8 cellular contexts compared by ENCODE assay signal in the genomic region with DNA sequence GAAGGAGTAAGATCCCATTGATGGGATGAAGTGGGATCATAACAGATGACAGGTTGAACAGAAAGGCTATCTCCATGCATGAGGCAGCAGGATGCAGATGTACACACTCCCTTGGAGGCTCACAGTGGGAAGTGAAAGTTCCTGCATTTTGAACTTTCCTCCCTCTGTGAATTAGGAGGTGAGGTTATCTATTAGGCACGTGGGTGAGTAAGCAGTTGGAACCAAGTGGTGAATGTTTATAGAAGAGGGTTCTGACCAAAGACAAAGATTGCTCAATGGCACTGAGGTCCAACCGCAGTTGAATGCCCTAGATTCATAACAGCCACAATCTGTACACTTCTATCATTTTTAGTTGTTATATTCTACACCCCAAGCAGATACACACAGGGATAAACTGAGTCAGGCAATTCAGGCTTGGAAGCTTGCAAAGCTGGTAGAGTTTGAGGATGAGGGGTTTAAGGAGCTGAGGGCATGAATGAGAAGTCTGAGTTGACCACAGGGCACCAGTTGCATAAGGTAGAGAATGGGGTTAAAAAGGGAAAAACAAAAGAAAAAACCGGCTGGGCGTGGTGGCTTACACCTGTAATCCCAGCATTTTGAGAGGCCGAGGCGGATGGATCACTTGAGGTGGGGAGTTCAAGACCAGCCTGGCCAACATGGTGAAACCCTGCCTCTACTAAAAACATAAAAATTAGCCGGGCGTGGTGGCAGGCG. TPM values are rescaled to one million over a fixed set of nuclear protein-coding genes. Genes with fewer than 3 reads are reported as not detected.
DNase-seq lines count a peak whose midpoint lies in the region; ATAC-seq and FAIRE-seq lines count a peak whose summit lies in the region.

No MANE protein-coding gene starts in this region.

- peaks cover 30% of the 10 kb centered on the region for H3K4me1 Mint-ChIP-seq in activated CD4-positive, alpha-beta T cell treated with anti-CD3 and anti-CD28 coated beads, Interleukin-2, amount 10 ng/mL, durations not matched to agents 24 days and 14 days

- H3K27ac ChIP-seq in small intestine (ENCODE audit: low read depth in 1 of 2, low read length in 1 of 2) = peak overlapping the region in 1 of 2 donors; percentile 24

- no peaks in the 10 kb centered on the region for H3K36me3 ChIP-seq in small intestine (ENCODE audit: control insufficient read depth in 2 of 2, insufficient read depth in 2 of 2, low read length in 2 of 2)

- H3K36me3 Mint-ChIP-seq in activated CD4-positive, alpha-beta T cell treated with anti-CD3 and anti-CD28 coated beads, Interleukin-2, amount 10 ng/mL, durations not matched to agents 24 days and 14 days (ENCODE audit: low read depth) = peaks cover 61% of the 10 kb centered on the region

- FAIRE-seq in small intestine (lab: Jason Lieb, UNC) = no peak

- DNase-seq in activated CD4-positive, alpha-beta T cell treated with anti-CD3 and anti-CD28 coated beads, Interleukin-2, amount 10 ng/mL, durations not matched to agents 24 days and 14 days = no peak
- no peak for DNase-seq in activated CD4-positive, alpha-beta T cell treated with anti-CD3 and anti-CD28 coated beads for 4 hours
- DNase-seq in RKO (ENCODE audit: low spot score) (peak; percentile 25), fibroblast of peridontal ligament (ENCODE audit: extremely low read depth) (peak; percentile 90), small intestine (peak; percentile 93), COR-L47 (lab: John Stamatoyannopoulos, UW) (no peak), NCI-H1930 (lab: John Stamatoyannopoulos, UW) (no peak)

- no peaks in the 10 kb centered on the region for H3K9me3 Mint-ChIP-seq in activated CD4-positive, alpha-beta T cell treated with anti-CD3 and anti-CD28 coated beads, Interleukin-2, amount 10 ng/mL, durations not matched to agents 24 days and 14 days

- no peak overlapping the region for H3K4me3 Mint-ChIP-seq in activated CD4-positive, alpha-beta T cell treated with anti-CD3 and anti-CD28 coated beads, Interleukin-2, amount 10 ng/mL, durations not matched to agents 24 days and 14 days

- ATAC-seq in GM19455 (IDR thresholded peaks at IDR 0.05; ENCODE audit: unreplicated experiment) = no peak

- intact Hi-C loops in activated CD4-positive, alpha-beta T cell treated with anti-CD3 and anti-CD28 coated beads, Interleukin-2, amount 10 ng/mL, durations not matched to agents 24 days and 14 days (cut with micrococcal nuclease) = no loop called here

- no peaks in the 10 kb centered on the region for H3K4me1 ChIP-seq in small intestine (ENCODE audit: control insufficient read depth in 2 of 2, insufficient read depth in 1 of 2, low read depth in 1 of 2, low read length in 1 of 2)

- H3K9me3 ChIP-seq in small intestine (ENCODE audit: control insufficient read depth, low read depth) = no peaks in the 10 kb centered on the region

- peak overlapping the region; percentile 22 for H3K27ac Mint-ChIP-seq in activated CD4-positive, alpha-beta T cell treated with anti-CD3 and anti-CD28 coated beads, Interleukin-2, amount 10 ng/mL, durations not matched to agents 24 days and 14 days

- H3K4me3 ChIP-seq in small intestine (ENCODE audit: low read depth in 1 of 2, low read length in 2 of 2) = no peak overlapping the region

- no peaks in the 10 kb centered on the region for H3K27me3 ChIP-seq in small intestine (ENCODE audit: control insufficient read depth in 2 of 2, insufficient read depth in 2 of 2, low read length in 2 of 2)

- no peaks in the 10 kb centered on the region for H3K27me3 Mint-ChIP-seq in activated CD4-positive, alpha-beta T cell treated with anti-CD3 and anti-CD28 coated beads, Interleukin-2, amount 10 ng/mL, durations not matched to agents 24 days and 14 days

- WGBS in small intestine, 3 donors = 66 to 79% (median 78%) methylated on average over 9 of the region's 9 CpGs

RNA-seq across cellular contexts. Expression of gene KCMF1, which starts 7.1 kb away (rescaled TPM):
- 98.1 and 101 TPM in 2 replicates for total RNA-seq in activated CD4-positive, alpha-beta T cell treated with anti-CD3 and anti-CD28 coated beads, Interleukin-2, amount 10 ng/mL, durations not matched to agents 24 days and 14 days
- polyA plus RNA-seq in small intestine = 10 to 100 TPM; 31.9 to 58.9 (median 51.7) TPM

RNA-seq across cellular contexts. Expression of gene TMSB10, which starts 58.4 kb away (rescaled TPM):
- 2,196 and 2,218 TPM in 2 replicates for total RNA-seq in activated CD4-positive, alpha-beta T cell treated with anti-CD3 and anti-CD28 coated beads, Interleukin-2, amount 10 ng/mL, durations not matched to agents 24 days and 14 days
- polyA plus RNA-seq in small intestine = 1,000 to 10,000 TPM; 2,319 to 3,566 (median 2,983) TPM

Comparison
In these comparisons a context has a peak if more than half of its experiments do, and no peak if none do; other contexts are left out.
1. DNase-seq: peak in RKO (single experiment), fibroblast of peridontal ligament (single experiment) and small intestine (single experiment); none in activated CD4-positive, alpha-beta T cell treated with anti-CD3 and anti-CD28 coated beads, Interleukin-2, amount 10 ng/mL, durations not matched to agents 24 days and 14 days (single experiment), activated CD4-positive, alpha-beta T cell treated with anti-CD3 and anti-CD28 coated beads for 4 hours (0 of 2), COR-L47 (single experiment) and NCI-H1930 (0 of 2).